8 cellular contexts compared by ENCODE assay signal in the genomic region with DNA sequence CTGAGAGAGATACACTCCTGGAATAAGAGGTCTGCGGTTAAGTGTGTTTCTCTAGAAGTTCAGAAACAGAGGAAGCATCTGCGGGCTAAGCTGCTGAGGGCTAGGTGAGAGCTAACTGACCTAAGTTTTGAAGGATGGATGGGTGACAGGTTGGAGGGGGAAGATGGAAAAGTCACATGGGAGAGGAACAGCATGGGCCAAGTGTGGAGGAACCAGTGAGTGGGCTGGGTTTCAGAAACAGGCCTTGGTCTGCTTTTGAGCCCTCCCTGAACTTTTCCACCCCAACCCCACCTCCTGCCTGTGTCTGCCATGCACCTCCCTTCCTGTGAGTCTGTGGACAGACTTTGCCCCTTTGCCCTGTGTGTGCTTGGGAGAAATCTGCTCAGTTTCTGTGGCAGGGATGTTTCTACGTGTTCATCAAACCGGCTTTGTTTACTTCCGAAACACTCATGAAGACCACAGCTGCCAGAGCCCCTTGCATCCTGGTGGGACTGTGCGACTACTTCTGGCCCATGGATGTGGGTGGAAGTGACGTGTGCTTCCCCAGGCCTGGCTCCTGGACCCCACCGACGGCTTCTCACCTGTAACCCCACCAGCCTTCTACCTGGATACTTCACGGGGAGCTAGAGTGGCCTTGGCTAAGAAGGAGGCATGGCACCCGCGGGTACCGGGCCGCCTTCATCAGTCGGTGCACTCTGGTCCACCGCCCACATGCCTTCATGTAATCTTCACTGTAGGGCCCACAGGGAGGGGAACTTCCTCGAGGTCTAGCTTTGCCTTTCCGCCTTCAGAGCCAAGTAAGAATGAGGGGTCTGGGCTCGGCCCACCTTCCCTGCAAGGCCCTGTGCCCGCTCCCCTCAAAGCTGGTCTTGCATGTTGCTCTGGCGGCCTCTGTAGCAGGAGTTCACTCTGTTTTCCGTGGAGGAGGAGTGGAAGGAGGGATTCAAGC. TPM values are rescaled to one million over a fixed set of nuclear protein-coding genes. Genes with fewer than 3 reads are reported as not detected.
DNase-seq lines count a peak whose midpoint lies in the region; TF ChIP-seq lines count a peak whose summit lies in the region.

No MANE protein-coding gene starts in this region.

- no peak overlapping the region for H2BK12ac ChIP-seq in H9 (ENCODE audit: insufficient read length, low read depth, low read length)
- H2BK12ac ChIP-seq in trophoblast cell (ENCODE audit: low read length): peak overlapping the region; percentile 7

- no peak overlapping the region for H3K14ac ChIP-seq in H9 (ENCODE audit: insufficient read depth, low read length)
- no peak overlapping the region for H3K14ac ChIP-seq in trophoblast cell (ENCODE audit: low read length)

- no peak overlapping the region for H3K4ac ChIP-seq in H9 (ENCODE audit: low read depth, low read length)
- H3K4ac ChIP-seq in trophoblast cell (ENCODE audit: low read depth, low read length): no peak overlapping the region

- TF ChIP-seq EP300 in suprapubic skin (IDR thresholded peaks at IDR 0.05): no peak

- no peak overlapping the region for H2BK15ac ChIP-seq in H9 (ENCODE audit: low read depth, low read length)

- H3K27me3 Mint-ChIP-seq in H9 (ENCODE audit: low read depth): peaks cover 33% of the 10 kb centered on the region
- H3K27me3 Mint-ChIP-seq in T-helper 1 cell treated with Interleukin-12 subunit alpha and Interleukin-12 subunit beta and Interleukin-4 antibody, amounts not matched to agents 30 μg/mL and 1 μg/mL, for 36 hours (ENCODE audit: low read depth): no peaks in the 10 kb centered on the region

- no peak overlapping the region for H3K56ac ChIP-seq in H9 (ENCODE audit: insufficient read length, low read depth, low read length)

- H3K23me2 ChIP-seq in H9 (ENCODE audit: insufficient read length, low read depth, low read length, poor library complexity, severe bottlenecking): peaks cover 19% of the 10 kb centered on the region

- H4K5ac ChIP-seq in H9 (ENCODE audit: insufficient read length, low read depth, low read length): no peak overlapping the region

- H4K91ac ChIP-seq in H9 (ENCODE audit: insufficient read length, low read depth, low read length) (no peak overlapping the region), trophoblast cell (ENCODE audit: low read depth, low read length) (peak overlapping the region; percentile 95)

- H3T11ph ChIP-seq in H9 (ENCODE audit: low read length): no peak overlapping the region

- H3K9me3 ChIP-seq in H9 (ENCODE audit: control insufficient read depth, low read depth, low read length) (no peaks in the 10 kb centered on the region), duodenal mucosa (ENCODE audit: control insufficient read depth in 1 of 2, low read length in 2 of 2) (no peaks in the 10 kb centered on the region), trophoblast cell (ENCODE audit: insufficient read depth, low read depth, low read length) (peaks cover 3% of the 10 kb centered on the region), suprapubic skin (no peaks in the 10 kb centered on the region)

- peak overlapping the region in 1 of 3 experiments; percentile 76; a peak in 1 of 7 replicates for H3K27ac Mint-ChIP-seq in H9
- peak overlapping the region; percentile 90 for H3K27ac Mint-ChIP-seq in T-helper 1 cell treated with Interleukin-12 subunit alpha and Interleukin-12 subunit beta and Interleukin-4 antibody, amounts not matched to agents 30 μg/mL and 1 μg/mL, for 36 hours

- 0 out of 7 replicates have a peak, but pooled peaks cover 0 to 6% (median 0%) of the 10 kb centered on the region in 3 experiments for H3K36me3 Mint-ChIP-seq in H9 (ENCODE audit: insufficient read depth in 1 of 3, low read depth in 3 of 3)
- peaks cover 2% of the 10 kb centered on the region for H3K36me3 Mint-ChIP-seq in T-helper 1 cell treated with Interleukin-12 subunit alpha and Interleukin-12 subunit beta and Interleukin-4 antibody, amounts not matched to agents 30 μg/mL and 1 μg/mL, for 36 hours (ENCODE audit: low read depth)

- H2AK5ac ChIP-seq in H9 (ENCODE audit: insufficient read length, low read length) (no peak overlapping the region), trophoblast cell (ENCODE audit: low read length) (no peak overlapping the region)

- H2AFZ ChIP-seq in H9 (ENCODE audit: low read length) (no peak overlapping the region), trophoblast cell (ENCODE audit: insufficient read depth, low read length, poor library complexity) (no peak overlapping the region)

- H3K4me1 Mint-ChIP-seq in H9: peaks cover 37 to 45% of the 10 kb centered on the region in 2 experiments
- H3K4me1 Mint-ChIP-seq in T-helper 1 cell treated with Interleukin-12 subunit alpha and Interleukin-12 subunit beta and Interleukin-4 antibody, amounts not matched to agents 30 μg/mL and 1 μg/mL, for 36 hours (ENCODE audit: low read depth): peaks cover 53% of the 10 kb centered on the region

- peaks cover 2% of the 10 kb centered on the region; the same call in 1 of the 2 replicates for H3K4me1 ChIP-seq in H9 (ENCODE audit: insufficient read depth, low read length)
- peaks cover 44 to 45% of the 10 kb centered on the region in 2 donors for H3K4me1 ChIP-seq in duodenal mucosa (ENCODE audit: control insufficient read depth in 1 of 2, insufficient read depth in 2 of 2, low read length in 2 of 2)
- H3K4me1 ChIP-seq in trophoblast cell (ENCODE audit: control insufficient read depth in 1 of 2, insufficient read depth in 2 of 2, low read length in 2 of 2): peaks cover 25 to 30% of the 10 kb centered on the region in 2 experiments
- H3K4me1 ChIP-seq in suprapubic skin: peaks cover 37% of the 10 kb centered on the region

- H3K79me1 ChIP-seq in H9 (ENCODE audit: insufficient read depth, low read depth, low read length, poor library complexity, severe bottlenecking) (no peaks in the 10 kb centered on the region), trophoblast cell (ENCODE audit: low read length) (peaks cover 21% of the 10 kb centered on the region)

- TF ChIP-seq POLR2A in suprapubic skin (IDR thresholded peaks at IDR 0.05): no peak

- H4K8ac ChIP-seq in H9 (replicated peaks; ENCODE audit: insufficient read length, low read depth, low read length) (no peak overlapping the region), trophoblast cell (ENCODE audit: low read depth, low read length) (peak overlapping the region; percentile 97)

- peak overlapping the region; percentile 43 to 66 for H3K4me3 Mint-ChIP-seq in H9
- peak overlapping the region; percentile 74 for H3K4me3 Mint-ChIP-seq in T-helper 1 cell treated with Interleukin-12 subunit alpha and Interleukin-12 subunit beta and Interleukin-4 antibody, amounts not matched to agents 30 μg/mL and 1 μg/mL, for 36 hours

- no peak overlapping the region for H3K9ac ChIP-seq in H9 (ENCODE audit: extremely low read depth, insufficient read length, low read length)
- peak overlapping the region; percentile 60 to 67 for H3K9ac ChIP-seq in duodenal mucosa (ENCODE audit: low read depth in 1 of 2, low read length in 2 of 2)
- no peak overlapping the region for H3K9ac ChIP-seq in trophoblast cell (ENCODE audit: low read length)

- H3K18ac ChIP-seq in H9 (ENCODE audit: insufficient read length, low read depth, low read length): no peak overlapping the region
- H3K18ac ChIP-seq in trophoblast cell (ENCODE audit: low read length): no peak overlapping the region

- no peaks in the 10 kb centered on the region for H3K79me2 ChIP-seq in H9 (ENCODE audit: insufficient read depth, low read length)
- H3K79me2 ChIP-seq in trophoblast cell (ENCODE audit: control insufficient read depth, insufficient read depth, low read length, poor library complexity): peaks cover 9% of the 10 kb centered on the region

- no peak overlapping the region for H2BK20ac ChIP-seq in H9 (ENCODE audit: low read depth, low read length, poor library complexity, severe bottlenecking)

- H2BK5ac ChIP-seq in H9 (ENCODE audit: insufficient read length, low read length) (no peak overlapping the region), trophoblast cell (ENCODE audit: low read depth, low read length, poor library complexity) (no peak overlapping the region)

- no peak overlapping the region for H3K27ac ChIP-seq in H9 (ENCODE audit: insufficient read length, low read depth, low read length)
- peak overlapping the region; percentile 88 for H3K27ac ChIP-seq in duodenal mucosa (ENCODE audit: low read depth, low read length)
- H3K27ac ChIP-seq in trophoblast cell (ENCODE audit: low read depth, low read length): no peak overlapping the region
- no peak overlapping the region for H3K27ac ChIP-seq in suprapubic skin

- DNase-seq in H9 (no peak), trophoblast cell (no peak), suprapubic skin (ENCODE audit: low spot score in 2 of 2) (no peak), cerebellar nuclear complex (lab: John Stamatoyannopoulos, UW) (no peak), iPS-NIHi7 (ENCODE audit: extremely low spot score) (no peak), GM03348 (ENCODE audit: low spot score) (no peak)

- no peaks in the 10 kb centered on the region for H4K20me1 ChIP-seq in H9 (ENCODE audit: control insufficient read depth, insufficient read depth, insufficient read length)

- H3K9me3 Mint-ChIP-seq in H9: peaks cover 4 to 5% of the 10 kb centered on the region in 2 experiments; a peak in 3 of 5 replicates
- H3K9me3 Mint-ChIP-seq in T-helper 1 cell treated with Interleukin-12 subunit alpha and Interleukin-12 subunit beta and Interleukin-4 antibody, amounts not matched to agents 30 μg/mL and 1 μg/mL, for 36 hours: no peaks in the 10 kb centered on the region

- no peak overlapping the region for H4K12ac ChIP-seq in trophoblast cell (ENCODE audit: low read depth, low read length)

- H3K4me2 ChIP-seq in H9 (ENCODE audit: insufficient read depth, insufficient read length, low read length) (peak overlapping the region; percentile 6), trophoblast cell (ENCODE audit: low read length) (no peak overlapping the region)

- no peak overlapping the region for H3K23ac ChIP-seq in H9 (ENCODE audit: insufficient read length, low read depth, low read length)
- no peak overlapping the region for H3K23ac ChIP-seq in trophoblast cell (ENCODE audit: low read length)

- no CpG with 5 or more reads among the region's 22 CpGs for WGBS in H9 (ENCODE audit: extremely low coverage, insufficient read length, low lambda C conversion rate)
- no CpG with 5 or more reads among the region's 22 CpGs for WGBS in trophoblast cell (ENCODE audit: extremely low coverage, insufficient coverage, insufficient read length)
- 89% methylated on average over 20 of the region's 22 CpGs for WGBS in suprapubic skin

- peaks cover 24% of the 10 kb centered on the region; the same call in 1 of the 2 replicates for H3K27me3 ChIP-seq in H9 (ENCODE audit: insufficient read depth, low read length)
- no peaks in the 10 kb centered on the region for H3K27me3 ChIP-seq in duodenal mucosa (ENCODE audit: control insufficient read depth in 1 of 2, insufficient read depth in 2 of 2, low read length in 2 of 2)
- peaks cover 20% of the 10 kb centered on the region for H3K27me3 ChIP-seq in trophoblast cell (ENCODE audit: insufficient read depth, low read length)
- H3K27me3 ChIP-seq in suprapubic skin: no peaks in the 10 kb centered on the region

- no peak overlapping the region for H2BK120ac ChIP-seq in H9 (ENCODE audit: low read depth, low read length, poor library complexity, severe bottlenecking)
- peak overlapping the region; percentile 8 for H2BK120ac ChIP-seq in trophoblast cell (ENCODE audit: insufficient read depth, low read length, poor library complexity)

- H3K4me3 ChIP-seq in duodenal mucosa (ENCODE audit: low read depth in 1 of 2, low read length in 2 of 2) (peak overlapping the region; percentile 53 to 72), trophoblast cell (ENCODE audit: low read depth, low read length) (no peak overlapping the region), suprapubic skin (no peak overlapping the region)

- no peak for TF ChIP-seq CTCF in H9 (conservative IDR thresholded peaks at IDR 0.05)
- no peak for TF ChIP-seq CTCF in suprapubic skin (IDR thresholded peaks at IDR 0.05)

- H3K36me3 ChIP-seq in duodenal mucosa (ENCODE audit: control insufficient read depth in 1 of 2, insufficient read depth in 2 of 2, low read length in 2 of 2) (no peaks in the 10 kb centered on the region), trophoblast cell (ENCODE audit: control insufficient read depth in 1 of 2, insufficient read depth in 2 of 2, low read length in 2 of 2) (no peaks in the 10 kb centered on the region), suprapubic skin (no peaks in the 10 kb centered on the region)

RNA-seq across cellular contexts. Expression of a gene that starts 1.4 kb away (rescaled TPM):
- total RNA-seq in H9 (2021) (4.7 and 5.9 TPM in 2 replicates), suprapubic skin (10 to 100 TPM; 27.7 to 40.7 (median 35.3) TPM)
- polyA plus RNA-seq in trophoblast cell (2013): 124 and 139 TPM in 2 replicates

Comparison
In these comparisons a context has a peak if more than half of its experiments do, and no peak if none do; other contexts are left out.
1. H3K9ac ChIP-seq: peak in duodenal mucosa (2 of 2); none in H9 (single experiment) and trophoblast cell (single experiment).
2. H3K4me3 ChIP-seq: peak in duodenal mucosa (2 of 2); none in trophoblast cell (single experiment) and suprapubic skin (single experiment).